ENCODE assay signal across 8 cellular contexts in genomic region chr1:214552174-214552608, GRCh38. TPM values are rescaled to one million over a fixed set of nuclear protein-coding genes. Genes with fewer than 3 reads are reported as not detected.
DNase-seq lines count a peak whose midpoint lies in the region; TF ChIP-seq lines count a peak whose summit lies in the region.

No MANE protein-coding gene starts in this region.

- peak overlapping the region; percentile 99 for H2AFZ ChIP-seq in Loucy (ENCODE audit: low read length)

- peak overlapping the region; percentile 78 for H3K4me2 ChIP-seq in Loucy (ENCODE audit: low read depth, low read length, poor library complexity, severe bottlenecking)

- no peaks in the 10 kb centered on the region for H3K27me3 ChIP-seq in Loucy (ENCODE audit: insufficient read depth, low read length, poor library complexity, severe bottlenecking)
- H3K27me3 ChIP-seq in thymus (ENCODE audit: control insufficient read depth, insufficient read depth) = peaks cover 34% of the 10 kb centered on the region

- H3K4me3 ChIP-seq in Loucy (ENCODE audit: low read length, poor library complexity, severe bottlenecking) (peak overlapping the region; percentile 95), thymus (ENCODE audit: low read length) (peak overlapping the region; percentile 58)

- H3K36me3 ChIP-seq in Loucy (ENCODE audit: insufficient read depth, low read length) (no peaks in the 10 kb centered on the region), thymus (ENCODE audit: control insufficient read depth, insufficient read depth) (no peaks in the 10 kb centered on the region)

- H3K79me2 ChIP-seq in Loucy (ENCODE audit: insufficient read depth, low read length) = peaks cover 49% of the 10 kb centered on the region

- DNase-seq in GM03348 (ENCODE audit: low spot score) = peak; percentile 85
- peak in 12 of 61 donors; percentile 9 to 39 (median 27) for DNase-seq in caudate nucleus (lab: John Stamatoyannopoulos, UW)
- DNase-seq in kidney tubule cell (ENCODE audit: low spot score) = peak; percentile 94
- DNase-seq in cortex of kidney (lab: John Stamatoyannopoulos, UW) = no peak
- DNase-seq in SKM-1 (lab: John Stamatoyannopoulos, UW; ENCODE audit: unreplicated experiment) = no peak
- DNase-seq in midbrain (lab: John Stamatoyannopoulos, UW) = no peak

- H3K9ac ChIP-seq in Loucy (ENCODE audit: low read depth, low read length, poor library complexity, severe bottlenecking) = peak overlapping the region; percentile 87

- H3K9me3 ChIP-seq in Loucy (ENCODE audit: insufficient read depth, low read depth, low read length) (no peaks in the 10 kb centered on the region), thymus (ENCODE audit: control insufficient read depth) (peaks cover 1% of the 10 kb centered on the region)

- WGBS in thymus = 8% methylated on average over 15 of the region's 15 CpGs

- H4K20me1 ChIP-seq in Loucy (ENCODE audit: insufficient read depth, low read length, poor library complexity, severe bottlenecking) = no peaks in the 10 kb centered on the region

- H3K27ac ChIP-seq in caudate nucleus (ENCODE audit: low read depth, low read length) = peak overlapping the region; percentile 90
- peak overlapping the region; percentile 85 for H3K27ac ChIP-seq in thymus (ENCODE audit: low read depth)

- no peaks in the 10 kb centered on the region for H3K9me2 ChIP-seq in Loucy (replicated peaks; ENCODE audit: low read depth, low read length)

- peaks cover 5% of the 10 kb centered on the region; the same call in 1 of the 2 replicates for H3F3A ChIP-seq in Loucy (ENCODE audit: low read depth)

- no peak for TF ChIP-seq CTCF in Loucy (conservative IDR thresholded peaks at IDR 0.05; ENCODE audit: low read length)

- H3K4me1 ChIP-seq in Loucy (ENCODE audit: insufficient read depth, low read length, poor library complexity, severe bottlenecking) (peaks cover 42% of the 10 kb centered on the region), thymus (ENCODE audit: control insufficient read depth, insufficient read depth, low read length) (no peaks in the 10 kb centered on the region)

RNA-seq across cellular contexts. Expression of gene PTPN14, which starts 0.8 kb away (rescaled TPM):
- 4.3 TPM for polyA plus RNA-seq in thymus

RNA-seq across cellular contexts. Expression of gene CENPF, which starts 50.8 kb away (rescaled TPM):
- polyA plus RNA-seq in thymus = 8.0 TPM

Comparison
In these comparisons a context has a peak if more than half of its experiments do, and no peak if none do; other contexts are left out.
1. DNase-seq: peak in GM03348 (single experiment) and kidney tubule cell (single experiment); none in cortex of kidney (single experiment), SKM-1 (single experiment) and midbrain (single experiment).